Comparison of ENCODE assay signal across 9 cellular contexts in genomic region chrX:64853424-64853823, GRCh38.
"Had no signal": no experiment of that assay in that cellular context is flagged by ENCODE, and none has a peak within 500 bp of the region (broad histone marks: within the 10 kb centered on the region; RNA-seq: fewer than 3 reads in every experiment).

No MANE protein-coding gene starts in this region.

- H3K4me1 ChIP-seq: pancreas, tibial artery had no signal

- H3K9ac ChIP-seq: SK-N-SH had no signal

- H3K4me2 ChIP-seq: SK-N-SH had no signal

- H3K27me3 ChIP-seq: pancreas, tibial artery had no signal

- H3K4me3 Mint-ChIP-seq: neural crest cell had no signal

- H3K27ac ChIP-seq: pancreas, tibial artery had no signal

- H3K4me3 ChIP-seq: pancreas, tibial artery had no signal

- ATAC-seq: pancreas had no signal

- H3K9me3 ChIP-seq: pancreas, SK-N-SH had no signal

- H3K36me3 ChIP-seq: pancreas, tibial artery had no signal

- DNase-seq: activated CD8-positive, alpha-beta memory T cell treated with anti-CD3 and anti-CD28 coated beads for 24 hours; activated gamma-delta T cell; hippocampal formation; mesendoderm; pancreas; SK-N-SH; stimulated activated CD4-positive, alpha-beta T cell treated with anti-CD3 and anti-CD28 coated beads, Interleukin-4, amount 100 ng/mL, for 4 hours; tibial artery had no signal
